Comparison of ENCODE assay signal across 1 cellular context in the genomic region with DNA sequence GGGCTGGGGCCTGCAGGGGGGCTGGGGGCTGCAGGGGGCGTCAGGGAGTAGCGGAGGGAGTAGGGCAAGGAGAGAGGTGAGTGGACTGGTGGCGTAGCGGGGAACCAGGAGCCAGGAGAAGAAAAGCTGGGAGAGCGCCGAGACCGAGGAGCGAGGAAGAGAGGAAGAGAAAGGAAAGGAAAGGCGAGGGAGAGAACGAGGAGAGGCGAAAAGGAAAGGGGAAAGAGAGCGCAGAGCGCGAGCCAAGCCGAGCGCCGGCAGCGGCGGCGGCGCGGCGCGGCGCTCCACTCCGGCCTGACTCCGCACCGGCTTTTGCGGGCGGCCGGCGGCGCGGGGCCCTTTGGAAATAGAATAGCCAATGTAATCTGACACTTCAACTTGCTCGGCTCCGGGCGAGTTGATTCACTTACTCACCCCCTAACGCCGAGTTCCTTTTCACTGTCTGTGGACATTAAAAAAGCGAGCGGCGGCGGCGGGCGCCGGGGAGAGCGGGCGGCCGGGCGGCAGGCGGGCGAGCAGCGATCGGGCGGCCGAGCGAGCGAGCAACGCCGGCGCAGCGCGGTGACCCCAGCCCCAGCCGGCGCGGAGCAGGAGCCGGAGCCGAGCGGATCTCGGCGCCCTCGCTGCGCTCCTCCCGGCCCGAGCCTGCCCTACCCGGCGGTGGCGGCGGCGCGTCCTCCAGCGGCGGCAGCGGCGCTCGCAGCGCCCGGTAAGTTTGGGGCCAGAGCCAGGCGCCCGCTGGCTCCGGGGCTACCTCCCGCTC.
A peak's percentile ranks its signal among the peaks of the same experiment; 100 is the strongest.
TF ChIP-seq lines count a peak whose summit lies in the region.

A gene with protein sequence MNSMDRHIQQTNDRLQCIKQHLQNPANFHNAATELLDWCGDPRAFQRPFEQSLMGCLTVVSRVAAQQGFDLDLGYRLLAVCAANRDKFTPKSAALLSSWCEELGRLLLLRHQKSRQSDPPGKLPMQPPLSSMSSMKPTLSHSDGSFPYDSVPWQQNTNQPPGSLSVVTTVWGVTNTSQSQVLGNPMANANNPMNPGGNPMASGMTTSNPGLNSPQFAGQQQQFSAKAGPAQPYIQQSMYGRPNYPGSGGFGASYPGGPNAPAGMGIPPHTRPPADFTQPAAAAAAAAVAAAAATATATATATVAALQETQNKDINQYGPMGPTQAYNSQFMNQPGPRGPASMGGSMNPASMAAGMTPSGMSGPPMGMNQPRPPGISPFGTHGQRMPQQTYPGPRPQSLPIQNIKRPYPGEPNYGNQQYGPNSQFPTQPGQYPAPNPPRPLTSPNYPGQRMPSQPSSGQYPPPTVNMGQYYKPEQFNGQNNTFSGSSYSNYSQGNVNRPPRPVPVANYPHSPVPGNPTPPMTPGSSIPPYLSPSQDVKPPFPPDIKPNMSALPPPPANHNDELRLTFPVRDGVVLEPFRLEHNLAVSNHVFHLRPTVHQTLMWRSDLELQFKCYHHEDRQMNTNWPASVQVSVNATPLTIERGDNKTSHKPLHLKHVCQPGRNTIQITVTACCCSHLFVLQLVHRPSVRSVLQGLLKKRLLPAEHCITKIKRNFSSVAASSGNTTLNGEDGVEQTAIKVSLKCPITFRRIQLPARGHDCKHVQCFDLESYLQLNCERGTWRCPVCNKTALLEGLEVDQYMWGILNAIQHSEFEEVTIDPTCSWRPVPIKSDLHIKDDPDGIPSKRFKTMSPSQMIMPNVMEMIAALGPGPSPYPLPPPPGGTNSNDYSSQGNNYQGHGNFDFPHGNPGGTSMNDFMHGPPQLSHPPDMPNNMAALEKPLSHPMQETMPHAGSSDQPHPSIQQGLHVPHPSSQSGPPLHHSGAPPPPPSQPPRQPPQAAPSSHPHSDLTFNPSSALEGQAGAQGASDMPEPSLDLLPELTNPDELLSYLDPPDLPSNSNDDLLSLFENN (plus strand): TSS at position 405 of the 763 bp plus-strand sequence. CDS start 132,667 bp downstream, outside the sequence.

TF ChIP-seq in HEK293, 187 proteins besides CTCF, POLR2A, EP300 and RAD21 (continued from another document and continues in another):
- TF ChIP-seq, protein P1, sequence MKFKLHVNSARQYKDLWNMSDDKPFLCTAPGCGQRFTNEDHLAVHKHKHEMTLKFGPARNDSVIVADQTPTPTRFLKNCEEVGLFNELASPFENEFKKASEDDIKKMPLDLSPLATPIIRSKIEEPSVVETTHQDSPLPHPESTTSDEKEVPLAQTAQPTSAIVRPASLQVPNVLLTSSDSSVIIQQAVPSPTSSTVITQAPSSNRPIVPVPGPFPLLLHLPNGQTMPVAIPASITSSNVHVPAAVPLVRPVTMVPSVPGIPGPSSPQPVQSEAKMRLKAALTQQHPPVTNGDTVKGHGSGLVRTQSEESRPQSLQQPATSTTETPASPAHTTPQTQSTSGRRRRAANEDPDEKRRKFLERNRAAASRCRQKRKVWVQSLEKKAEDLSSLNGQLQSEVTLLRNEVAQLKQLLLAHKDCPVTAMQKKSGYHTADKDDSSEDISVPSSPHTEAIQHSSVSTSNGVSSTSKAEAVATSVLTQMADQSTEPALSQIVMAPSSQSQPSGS (tag by site-specific recombination; IDR thresholded peaks at IDR 0.05; ENCODE audit: low read depth): no peak
- TF ChIP-seq ZNF302 (tag by site-specific recombination; IDR thresholded peaks at IDR 0.05; ENCODE audit: low read depth): no peak
- TF ChIP-seq ZSCAN23 (tag by site-specific recombination; IDR thresholded peaks at IDR 0.05): no peak
- peak; percentile 75 for TF ChIP-seq KLF10 (tag by site-specific recombination; IDR thresholded peaks at IDR 0.05)
- TF ChIP-seq, protein P2, sequence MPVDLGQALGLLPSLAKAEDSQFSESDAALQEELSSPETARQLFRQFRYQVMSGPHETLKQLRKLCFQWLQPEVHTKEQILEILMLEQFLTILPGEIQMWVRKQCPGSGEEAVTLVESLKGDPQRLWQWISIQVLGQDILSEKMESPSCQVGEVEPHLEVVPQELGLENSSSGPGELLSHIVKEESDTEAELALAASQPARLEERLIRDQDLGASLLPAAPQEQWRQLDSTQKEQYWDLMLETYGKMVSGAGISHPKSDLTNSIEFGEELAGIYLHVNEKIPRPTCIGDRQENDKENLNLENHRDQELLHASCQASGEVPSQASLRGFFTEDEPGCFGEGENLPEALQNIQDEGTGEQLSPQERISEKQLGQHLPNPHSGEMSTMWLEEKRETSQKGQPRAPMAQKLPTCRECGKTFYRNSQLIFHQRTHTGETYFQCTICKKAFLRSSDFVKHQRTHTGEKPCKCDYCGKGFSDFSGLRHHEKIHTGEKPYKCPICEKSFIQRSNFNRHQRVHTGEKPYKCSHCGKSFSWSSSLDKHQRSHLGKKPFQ (tag by site-specific recombination; IDR thresholded peaks at IDR 0.05): no peak
- TF ChIP-seq MZF1 (tag by site-specific recombination; IDR thresholded peaks at IDR 0.05; ENCODE audit: borderline replicate concordance): no peak
- TF ChIP-seq ZNF169 (tag by site-specific recombination; IDR thresholded peaks at IDR 0.05): no peak
- no peak for TF ChIP-seq HOXC10 (CRISPR knock-in tag; IDR thresholded peaks at IDR 0.05)
- TF ChIP-seq IKZF3 (tag by site-specific recombination; IDR thresholded peaks at IDR 0.05): peak; percentile 88
- no peak for TF ChIP-seq ZNF416 (tag by site-specific recombination; IDR thresholded peaks at IDR 0.05)
- TF ChIP-seq, protein P3, sequence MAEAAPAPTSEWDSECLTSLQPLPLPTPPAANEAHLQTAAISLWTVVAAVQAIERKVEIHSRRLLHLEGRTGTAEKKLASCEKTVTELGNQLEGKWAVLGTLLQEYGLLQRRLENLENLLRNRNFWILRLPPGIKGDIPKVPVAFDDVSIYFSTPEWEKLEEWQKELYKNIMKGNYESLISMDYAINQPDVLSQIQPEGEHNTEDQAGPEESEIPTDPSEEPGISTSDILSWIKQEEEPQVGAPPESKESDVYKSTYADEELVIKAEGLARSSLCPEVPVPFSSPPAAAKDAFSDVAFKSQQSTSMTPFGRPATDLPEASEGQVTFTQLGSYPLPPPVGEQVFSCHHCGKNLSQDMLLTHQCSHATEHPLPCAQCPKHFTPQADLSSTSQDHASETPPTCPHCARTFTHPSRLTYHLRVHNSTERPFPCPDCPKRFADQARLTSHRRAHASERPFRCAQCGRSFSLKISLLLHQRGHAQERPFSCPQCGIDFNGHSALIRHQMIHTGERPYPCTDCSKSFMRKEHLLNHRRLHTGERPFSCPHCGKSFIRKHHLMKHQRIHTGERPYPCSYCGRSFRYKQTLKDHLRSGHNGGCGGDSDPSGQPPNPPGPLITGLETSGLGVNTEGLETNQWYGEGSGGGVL (tag by site-specific recombination; IDR thresholded peaks at IDR 0.05): no peak
- TF ChIP-seq KLF8 (tag by site-specific recombination; IDR thresholded peaks at IDR 0.05): peak; percentile 81
- TF ChIP-seq PRDM1 (tag by site-specific recombination; IDR thresholded peaks at IDR 0.05): peak; percentile 100
- no peak for TF ChIP-seq ZFP3 (tag by site-specific recombination; IDR thresholded peaks at IDR 0.05; ENCODE audit: low read depth)
- peak; percentile 47; the same call in 1 of the 2 replicates for TF ChIP-seq ZNF394 (tag by site-specific recombination; IDR thresholded peaks at IDR 0.05; ENCODE audit: borderline replicate concordance)
- TF ChIP-seq ZNF174 (tag by site-specific recombination; IDR thresholded peaks at IDR 0.05): no peak
- TF ChIP-seq ZBTB21 (tag by site-specific recombination; IDR thresholded peaks at IDR 0.05): no peak
- TF ChIP-seq ZBTB1 (tag by site-specific recombination; IDR thresholded peaks at IDR 0.05): no peak
- no peak for TF ChIP-seq ZNF132 (tag by site-specific recombination; IDR thresholded peaks at IDR 0.05; ENCODE audit: borderline replicate concordance)
- no peak for TF ChIP-seq ZNF830 (tag by site-specific recombination; IDR thresholded peaks at IDR 0.05; ENCODE audit: low read depth)
- no peak for TF ChIP-seq WT1 (tag by site-specific recombination; IDR thresholded peaks at IDR 0.05)
- TF ChIP-seq ZNF23 (tag by site-specific recombination; IDR thresholded peaks at IDR 0.05; ENCODE audit: borderline replicate concordance): no peak
- TF ChIP-seq SCRT1 (tag by site-specific recombination; IDR thresholded peaks at IDR 0.05; ENCODE audit: borderline replicate concordance): no peak
- no peak for TF ChIP-seq ZNF423 (tag by site-specific recombination; IDR thresholded peaks at IDR 0.05)
- TF ChIP-seq, protein P4, sequence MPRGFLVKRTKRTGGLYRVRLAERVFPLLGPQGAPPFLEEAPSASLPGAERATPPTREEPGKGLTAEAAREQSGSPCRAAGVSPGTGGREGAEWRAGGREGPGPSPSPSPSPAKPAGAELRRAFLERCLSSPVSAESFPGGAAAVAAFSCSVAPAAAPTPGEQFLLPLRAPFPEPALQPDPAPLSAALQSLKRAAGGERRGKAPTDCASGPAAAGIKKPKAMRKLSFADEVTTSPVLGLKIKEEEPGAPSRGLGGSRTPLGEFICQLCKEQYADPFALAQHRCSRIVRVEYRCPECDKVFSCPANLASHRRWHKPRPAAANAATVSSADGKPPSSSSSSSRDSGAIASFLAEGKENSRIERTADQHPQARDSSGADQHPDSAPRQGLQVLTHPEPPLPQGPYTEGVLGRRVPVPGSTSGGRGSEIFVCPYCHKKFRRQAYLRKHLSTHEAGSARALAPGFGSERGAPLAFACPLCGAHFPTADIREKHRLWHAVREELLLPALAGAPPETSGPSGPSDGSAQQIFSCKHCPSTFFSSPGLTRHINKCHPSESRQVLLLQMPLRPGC (tag by site-specific recombination; IDR thresholded peaks at IDR 0.05): no peak
- TF ChIP-seq ZNF585B (tag by site-specific recombination; IDR thresholded peaks at IDR 0.05): no peak
- TF ChIP-seq, protein P5, sequence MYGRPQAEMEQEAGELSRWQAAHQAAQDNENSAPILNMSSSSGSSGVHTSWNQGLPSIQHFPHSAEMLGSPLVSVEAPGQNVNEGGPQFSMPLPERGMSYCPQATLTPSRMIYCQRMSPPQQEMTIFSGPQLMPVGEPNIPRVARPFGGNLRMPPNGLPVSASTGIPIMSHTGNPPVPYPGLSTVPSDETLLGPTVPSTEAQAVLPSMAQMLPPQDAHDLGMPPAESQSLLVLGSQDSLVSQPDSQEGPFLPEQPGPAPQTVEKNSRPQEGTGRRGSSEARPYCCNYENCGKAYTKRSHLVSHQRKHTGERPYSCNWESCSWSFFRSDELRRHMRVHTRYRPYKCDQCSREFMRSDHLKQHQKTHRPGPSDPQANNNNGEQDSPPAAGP (tag by site-specific recombination; IDR thresholded peaks at IDR 0.05): no peak
- TF ChIP-seq, protein P6, sequence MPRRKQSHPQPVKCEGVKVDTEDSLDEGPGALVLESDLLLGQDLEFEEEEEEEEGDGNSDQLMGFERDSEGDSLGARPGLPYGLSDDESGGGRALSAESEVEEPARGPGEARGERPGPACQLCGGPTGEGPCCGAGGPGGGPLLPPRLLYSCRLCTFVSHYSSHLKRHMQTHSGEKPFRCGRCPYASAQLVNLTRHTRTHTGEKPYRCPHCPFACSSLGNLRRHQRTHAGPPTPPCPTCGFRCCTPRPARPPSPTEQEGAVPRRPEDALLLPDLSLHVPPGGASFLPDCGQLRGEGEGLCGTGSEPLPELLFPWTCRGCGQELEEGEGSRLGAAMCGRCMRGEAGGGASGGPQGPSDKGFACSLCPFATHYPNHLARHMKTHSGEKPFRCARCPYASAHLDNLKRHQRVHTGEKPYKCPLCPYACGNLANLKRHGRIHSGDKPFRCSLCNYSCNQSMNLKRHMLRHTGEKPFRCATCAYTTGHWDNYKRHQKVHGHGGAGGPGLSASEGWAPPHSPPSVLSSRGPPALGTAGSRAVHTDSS (tag by site-specific recombination; IDR thresholded peaks at IDR 0.05): no peak
- TF ChIP-seq ZIC2 (tag by site-specific recombination; IDR thresholded peaks at IDR 0.05): peak; percentile 31; the same call in 1 of the 2 replicates
- no peak for TF ChIP-seq ZNF707 (tag by site-specific recombination; IDR thresholded peaks at IDR 0.05)
- TF ChIP-seq ZNF184 (tag by site-specific recombination; IDR thresholded peaks at IDR 0.05): peak; percentile 64; the same call in 1 of the 2 replicates
- TF ChIP-seq ZNF664 (tag by site-specific recombination; IDR thresholded peaks at IDR 0.05): no peak
- TF ChIP-seq GLI2 (tag by site-specific recombination; IDR thresholded peaks at IDR 0.05; ENCODE audit: borderline replicate concordance, low read depth): no peak
- TF ChIP-seq, protein P7, sequence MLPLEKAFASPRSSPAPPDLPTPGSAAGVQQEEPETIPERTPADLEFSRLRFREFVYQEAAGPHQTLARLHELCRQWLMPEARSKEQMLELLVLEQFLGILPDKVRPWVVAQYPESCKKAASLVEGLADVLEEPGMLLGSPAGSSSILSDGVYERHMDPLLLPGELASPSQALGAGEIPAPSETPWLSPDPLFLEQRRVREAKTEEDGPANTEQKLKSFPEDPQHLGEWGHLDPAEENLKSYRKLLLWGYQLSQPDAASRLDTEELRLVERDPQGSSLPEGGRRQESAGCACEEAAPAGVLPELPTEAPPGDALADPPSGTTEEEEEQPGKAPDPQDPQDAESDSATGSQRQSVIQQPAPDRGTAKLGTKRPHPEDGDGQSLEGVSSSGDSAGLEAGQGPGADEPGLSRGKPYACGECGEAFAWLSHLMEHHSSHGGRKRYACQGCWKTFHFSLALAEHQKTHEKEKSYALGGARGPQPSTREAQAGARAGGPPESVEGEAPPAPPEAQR (tag by site-specific recombination; IDR thresholded peaks at IDR 0.05): no peak
- TF ChIP-seq EGR2 (tag by site-specific recombination; IDR thresholded peaks at IDR 0.05; ENCODE audit: low read depth): no peak
- no peak for TF ChIP-seq SP2 (tag by site-specific recombination; IDR thresholded peaks at IDR 0.05)
- TF ChIP-seq ZNF626 (tag by site-specific recombination; IDR thresholded peaks at IDR 0.05): no peak; the same call in 1 of the 2 replicates
- TF ChIP-seq GFI1B (tag by site-specific recombination; IDR thresholded peaks at IDR 0.05): no peak
- peak; percentile 3; the same call in 1 of the 2 replicates for TF ChIP-seq ZFHX2 (tag by site-specific recombination; conservative IDR thresholded peaks at IDR 0.05)
- TF ChIP-seq OSR2 (tag by site-specific recombination; IDR thresholded peaks at IDR 0.05): no peak
- TF ChIP-seq ZNF596 (tag by site-specific recombination; IDR thresholded peaks at IDR 0.05): peak; percentile 89
- 0 out of 2 replicates have a peak, but pooled peaks have one; percentile 31 for TF ChIP-seq ZNF610 (tag by site-specific recombination; IDR thresholded peaks at IDR 0.05; ENCODE audit: borderline replicate concordance)
- TF ChIP-seq ZFP69B (tag by site-specific recombination; IDR thresholded peaks at IDR 0.05): 0 out of 2 replicates have a peak, but pooled peaks have one; percentile 22
- TF ChIP-seq, protein P8, sequence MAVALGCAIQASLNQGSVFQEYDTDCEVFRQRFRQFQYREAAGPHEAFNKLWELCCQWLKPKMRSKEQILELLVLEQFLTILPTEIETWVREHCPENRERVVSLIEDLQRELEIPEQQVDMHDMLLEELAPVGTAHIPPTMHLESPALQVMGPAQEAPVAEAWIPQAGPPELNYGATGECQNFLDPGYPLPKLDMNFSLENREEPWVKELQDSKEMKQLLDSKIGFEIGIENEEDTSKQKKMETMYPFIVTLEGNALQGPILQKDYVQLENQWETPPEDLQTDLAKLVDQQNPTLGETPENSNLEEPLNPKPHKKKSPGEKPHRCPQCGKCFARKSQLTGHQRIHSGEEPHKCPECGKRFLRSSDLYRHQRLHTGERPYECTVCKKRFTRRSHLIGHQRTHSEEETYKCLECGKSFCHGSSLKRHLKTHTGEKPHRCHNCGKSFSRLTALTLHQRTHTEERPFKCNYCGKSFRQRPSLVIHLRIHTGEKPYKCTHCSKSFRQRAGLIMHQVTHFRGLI (tag by site-specific recombination; IDR thresholded peaks at IDR 0.05): no peak
- no peak for TF ChIP-seq MEIS1 (CRISPR knock-in tag; IDR thresholded peaks at IDR 0.05; ENCODE audit: borderline replicate concordance)
